In genomic region chr20:20160513-20160912, GRCh38 we compare ENCODE assay signal across 16 cellular contexts.
DNase-seq lines count a peak whose midpoint lies in the region; ATAC-seq and TF ChIP-seq lines count a peak whose summit lies in the region.
"Had no signal": no experiment of that assay in that cellular context is flagged by ENCODE, and none has a peak within 500 bp of the region (broad histone marks: within the 10 kb centered on the region; RNA-seq: fewer than 3 reads in every experiment).

No MANE protein-coding gene starts in this region.

- peaks cover 8% of the 10 kb centered on the region for H3K27me3 Mint-ChIP-seq in GM23338 (ENCODE audit: insufficient read depth, low read depth, poor library complexity)
- H3K27me3 Mint-ChIP-seq in activated CD4-positive, alpha-beta memory T cell treated with anti-CD3 and anti-CD28 coated beads for 36 hours: no peaks in the 10 kb centered on the region

- DNase-seq in GM23338 (ENCODE audit: low spot score) (peak; percentile 12), NCI-H69 (lab: John Stamatoyannopoulos, UW) (peak; percentile 17), caudate nucleus (lab: John Stamatoyannopoulos, UW) (no peak)
- DNase-seq in activated CD4-positive, alpha-beta memory T cell treated with anti-CD3 and anti-CD28 coated beads for 36 hours: no peak
- DNase-seq: C1 segment of cervical spinal cord; Calu3; CD4-positive, alpha-beta memory T cell; COR-L47; DMS53; DMS79 treated with DMSO at 0.1 percent for 48 hours; GF-D8; GM23248; H9 had no signal

- peak; percentile 18 to 23; a peak in 1 of 4 replicates for TF ChIP-seq CTCF in GM23338 (conservative IDR thresholded peaks at IDR 0.05; ENCODE audit: low read depth in 2 of 2)

- H2AFZ ChIP-seq in GM23338: no peak overlapping the region
- H2AFZ ChIP-seq: GM23248 had no signal

- no peaks in the 10 kb centered on the region for H3K4me1 Mint-ChIP-seq in GM23338
- H3K4me1 Mint-ChIP-seq in activated CD4-positive, alpha-beta memory T cell treated with anti-CD3 and anti-CD28 coated beads for 36 hours (ENCODE audit: low read depth): no peaks in the 10 kb centered on the region
- H3K4me1 Mint-ChIP-seq: CD4-positive, alpha-beta memory T cell; H9 had no signal

- no peaks in the 10 kb centered on the region for H3K4me1 ChIP-seq in GM23338 (ENCODE audit: insufficient read depth)

- peaks cover 15% of the 10 kb centered on the region for H3K9me2 ChIP-seq in GM23338 (ENCODE audit: insufficient read depth)

- intact Hi-C loops in activated CD4-positive, alpha-beta memory T cell treated with anti-CD3 and anti-CD28 coated beads for 36 hours (cut with micrococcal nuclease): no loop called here

- no peaks in the 10 kb centered on the region for H3K36me3 Mint-ChIP-seq in GM23338 (ENCODE audit: low read depth)
- no peaks in the 10 kb centered on the region for H3K36me3 Mint-ChIP-seq in activated CD4-positive, alpha-beta memory T cell treated with anti-CD3 and anti-CD28 coated beads for 36 hours
- H3K36me3 Mint-ChIP-seq: CD4-positive, alpha-beta memory T cell had no signal

- CTCF ChIA-PET in activated CD4-positive, alpha-beta memory T cell treated with anti-CD3 and anti-CD28 coated beads for 36 hours (lab: Charles Lee): no interaction called here

- peaks cover 3% of the 10 kb centered on the region; the same call in 1 of the 3 replicates for H3K9me3 Mint-ChIP-seq in GM23338
- H3K9me3 Mint-ChIP-seq in activated CD4-positive, alpha-beta memory T cell treated with anti-CD3 and anti-CD28 coated beads for 36 hours: no peaks in the 10 kb centered on the region

- no peaks in the 10 kb centered on the region for H3K79me2 ChIP-seq in GM23338 (replicated peaks; ENCODE audit: insufficient read depth)

- H3K4me3 ChIP-seq in GM23338: no peak overlapping the region
- H3K4me3 ChIP-seq: GM23248 had no signal

- no peaks in the 10 kb centered on the region for H3K36me3 ChIP-seq in GM23338 (ENCODE audit: insufficient read depth)

- H3K27ac ChIP-seq in GM23338 (ENCODE audit: low read depth): no peak overlapping the region
- H3K27ac ChIP-seq in caudate nucleus (ENCODE audit: low read depth, low read length): peak overlapping the region; percentile 77
- H3K27ac ChIP-seq: GM23248 had no signal

- H3F3A ChIP-seq in GM23338 (replicated peaks; ENCODE audit: low read depth): no peaks in the 10 kb centered on the region

- ATAC-seq in GM23338 (peak; percentile 54), HG03460 (IDR thresholded peaks at IDR 0.05; ENCODE audit: unreplicated experiment) (no peak), GM18498 (IDR thresholded peaks at IDR 0.05; ENCODE audit: unreplicated experiment) (no peak)
- ATAC-seq: HCT116 had no signal

- H3K27ac Mint-ChIP-seq in GM23338: no peak overlapping the region
- no peak overlapping the region for H3K27ac Mint-ChIP-seq in activated CD4-positive, alpha-beta memory T cell treated with anti-CD3 and anti-CD28 coated beads for 36 hours
- H3K27ac Mint-ChIP-seq: CD4-positive, alpha-beta memory T cell had no signal

- POLR2A ChIA-PET in activated CD4-positive, alpha-beta memory T cell treated with anti-CD3 and anti-CD28 coated beads for 36 hours (lab: Charles Lee): no interaction called here

- no peaks in the 10 kb centered on the region for H4K20me1 ChIP-seq in GM23338 (replicated peaks; ENCODE audit: insufficient read depth)

- H3K4me3 Mint-ChIP-seq in GM23338: no peak overlapping the region
- H3K4me3 Mint-ChIP-seq in activated CD4-positive, alpha-beta memory T cell treated with anti-CD3 and anti-CD28 coated beads for 36 hours: no peak overlapping the region
- H3K4me3 Mint-ChIP-seq: CD4-positive, alpha-beta memory T cell; H9 had no signal

- no peaks in the 10 kb centered on the region for H3K27me3 ChIP-seq in GM23338 (ENCODE audit: insufficient read depth)

- no peak overlapping the region for H3K4me2 ChIP-seq in GM23338

TF ChIP-seq in GM23338, 12 proteins besides CTCF, POLR2A, EP300 and RAD21 (continues in another document):
- TF ChIP-seq STAT1 (IDR thresholded peaks at IDR 0.05; ENCODE audit: unreplicated experiment) (no peak), ZNF331 (CRISPR knock-in tag; IDR thresholded peaks at IDR 0.05; ENCODE audit: low read depth) (no peak), POLR2AphosphoS5 (IDR thresholded peaks at IDR 0.05; ENCODE audit: low read depth) (no peak), ZNF114 (CRISPR knock-in tag; IDR thresholded peaks at IDR 0.05) (no peak), JUNB (IDR thresholded peaks at IDR 0.05; ENCODE audit: unreplicated experiment) (no peak), NANOG (IDR thresholded peaks at IDR 0.05; ENCODE audit: borderline replicate concordance) (no peak), EZH2 (IDR thresholded peaks at IDR 0.05; ENCODE audit: low read depth, unreplicated experiment) (no peak), CREB1 (CRISPR knock-in tag; IDR thresholded peaks at IDR 0.05; ENCODE audit: low read depth) (no peak), ZNF462 (CRISPR knock-in tag; IDR thresholded peaks at IDR 0.05) (no peak)
- TF ChIP-seq, protein P1, sequence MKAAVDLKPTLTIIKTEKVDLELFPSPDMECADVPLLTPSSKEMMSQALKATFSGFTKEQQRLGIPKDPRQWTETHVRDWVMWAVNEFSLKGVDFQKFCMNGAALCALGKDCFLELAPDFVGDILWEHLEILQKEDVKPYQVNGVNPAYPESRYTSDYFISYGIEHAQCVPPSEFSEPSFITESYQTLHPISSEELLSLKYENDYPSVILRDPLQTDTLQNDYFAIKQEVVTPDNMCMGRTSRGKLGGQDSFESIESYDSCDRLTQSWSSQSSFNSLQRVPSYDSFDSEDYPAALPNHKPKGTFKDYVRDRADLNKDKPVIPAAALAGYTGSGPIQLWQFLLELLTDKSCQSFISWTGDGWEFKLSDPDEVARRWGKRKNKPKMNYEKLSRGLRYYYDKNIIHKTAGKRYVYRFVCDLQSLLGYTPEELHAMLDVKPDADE (IDR thresholded peaks at IDR 0.05): no peak

Comparison
In these comparisons a context has a peak if more than half of its experiments do, and no peak if none do; other contexts are left out.
1. DNase-seq: peak in GM23338 (single experiment) and NCI-H69 (single experiment); none in caudate nucleus (0 of 61) and activated CD4-positive, alpha-beta memory T cell treated with anti-CD3 and anti-CD28 coated beads for 36 hours (single experiment).